In genomic region chr9:136847827-136848392, GRCh38 we compare ENCODE assay signal across 8 cellular contexts. TPM values are rescaled to one million over a fixed set of nuclear protein-coding genes. Genes with fewer than 3 reads are reported as not detected.
A peak's percentile ranks its signal among the peaks of the same experiment; 100 is the strongest.
DNase-seq lines count a peak whose midpoint lies in the region; ATAC-seq and TF ChIP-seq lines count a peak whose summit lies in the region.

No MANE protein-coding gene starts in this region.

- peaks cover 9 to 26% (median 17%) of the 10 kb centered on the region in 11 experiments; a peak in 17 of 22 replicates for H3K36me3 ChIP-seq in BLaER1 treated with 17β-estradiol and CSF1 and Interleukin-3, amounts not matched to agents 10 nM and 100 nM
- peaks cover 0 to 14% of the 10 kb centered on the region in 2 experiments; a peak in 1 of 4 replicates for H3K36me3 ChIP-seq in HCT116 (ENCODE audit: control insufficient read depth in 1 of 2, insufficient read depth in 2 of 2, low read length in 2 of 2)

- RAD21 ChIA-PET in HCT116 (lab: Charles Lee; ENCODE audit: low non-redundant PET in 1 of 2, low total read pairs in 2 of 2, uncharacterized antibody in 2 of 2, unreplicated experiment in 2 of 2): interaction anchor here in 1 of 2 experiments (0.6 to 1.0 kb wide), 2 partner anchors 153 to 187 kb away, joined by 3 read pairs; no protein-coding TSS in a partner anchor

- peaks cover 11% of the 10 kb centered on the region for H3K4me1 Mint-ChIP-seq in activated CD8-positive, alpha-beta T cell treated with anti-CD3 and anti-CD28 coated beads for 36 hours (ENCODE audit: low read depth)

- H2AFZ ChIP-seq in HCT116 (ENCODE audit: low read depth, low read length, poor library complexity, severe bottlenecking): no peak overlapping the region

- POLR2A ChIA-PET in HCT116 (lab: Charles Lee): interaction anchor here (0.6 to 0.9 kb wide), 2 partner anchors 18 to 24 kb away, joined by 3 to 4 read pairs; partner anchors contain the start of gene EDF1
- POLR2A ChIA-PET in activated CD8-positive, alpha-beta T cell treated with anti-CD3 and anti-CD28 coated beads for 36 hours (lab: Charles Lee): interaction anchor here (0.7 to 2.6 kb wide), 10 partner anchors 11 to 145 kb away, joined by 3 to 8 read pairs (median 3); no protein-coding TSS in a partner anchor

- DNase-seq in HCT116 (ENCODE audit: low read depth, low spot score) (peak; percentile 67), NCI-H774 (lab: John Stamatoyannopoulos, UW) (peak; percentile 82), Ammon's horn (ENCODE audit: low spot score) (no peak)
- DNase-seq in activated CD8-positive, alpha-beta T cell treated with anti-CD3 and anti-CD28 coated beads for 36 hours: peak; percentile 95
- peak; percentile 26 for DNase-seq in effector CD8-positive, alpha-beta T cell (lab: John Stamatoyannopoulos, UW)
- DNase-seq in stimulated activated CD8-positive, alpha-beta memory T cell treated with anti-CD3 and anti-CD28 coated beads, Interleukin-4, amount 100 ng/mL, for 4 hours (ENCODE audit: low read depth in 2 of 2, low spot score in 1 of 2): peak; percentile 38 to 51

- peak overlapping the region; percentile 92 for H3K4me3 Mint-ChIP-seq in activated CD8-positive, alpha-beta T cell treated with anti-CD3 and anti-CD28 coated beads for 36 hours

- H3K4me2 ChIP-seq in BLaER1 treated with 17β-estradiol and CSF1 and Interleukin-3, amounts not matched to agents 10 nM and 100 nM: peak overlapping the region; percentile 94 to 100 (median 99)
- H3K4me2 ChIP-seq in HCT116 (ENCODE audit: low read length): peak overlapping the region; percentile 98

- intact Hi-C loops in HCT116 (cut with micrococcal nuclease): loop anchor here (2.0 to 10.0 kb wide), 3 partner anchors 57 to 179 kb away; partner anchors contain the start of genes ABCA2, C8G, FBXW5 and TMEM141
- intact Hi-C loops in activated CD8-positive, alpha-beta T cell treated with anti-CD3 and anti-CD28 coated beads for 36 hours (cut with micrococcal nuclease): loop anchor here (5.0 kb wide), 1 partner anchor 54 kb away; no protein-coding TSS in a partner anchor

- no peak for TF ChIP-seq CTCF in HCT116 (IDR thresholded peaks at IDR 0.05 in 2 of 3, conservative IDR thresholded peaks at IDR 0.05 in 1 of 3; ENCODE audit: borderline replicate concordance in 1 of 3, insufficient read depth in 1 of 3, low read depth in 2 of 3, low read length in 2 of 3)
- TF ChIP-seq CTCF in activated CD8-positive, alpha-beta T cell treated with anti-CD3 and anti-CD28 coated beads for 36 hours (IDR thresholded peaks at IDR 0.05): no peak

- peaks cover 13 to 40% (median 30%) of the 10 kb centered on the region in 11 experiments; a peak in 21 of 22 replicates for H4K20me1 ChIP-seq in BLaER1 treated with 17β-estradiol and CSF1 and Interleukin-3, amounts not matched to agents 10 nM and 100 nM
- H4K20me1 ChIP-seq in HCT116 (ENCODE audit: insufficient read depth): no peaks in the 10 kb centered on the region

- no peak for TF ChIP-seq RAD21 in HCT116 (IDR thresholded peaks at IDR 0.05; ENCODE audit: low read depth)

- ATAC-seq in HCT116: peak; percentile 64
- peak; percentile 34 for ATAC-seq in activated CD8-positive, alpha-beta T cell treated with anti-CD3 and anti-CD28 coated beads for 36 hours

- H3K27me3 Mint-ChIP-seq in activated CD8-positive, alpha-beta T cell treated with anti-CD3 and anti-CD28 coated beads for 36 hours: peaks cover 17% of the 10 kb centered on the region

- peaks cover 0 to 22% (median 9%) of the 10 kb centered on the region in 11 experiments; a peak in 12 of 22 replicates for H3K9me3 ChIP-seq in BLaER1 treated with 17β-estradiol and CSF1 and Interleukin-3, amounts not matched to agents 10 nM and 100 nM (replicated peaks in 1 of 11)
- H3K9me3 ChIP-seq in HCT116 (ENCODE audit: control insufficient read depth in 1 of 2, insufficient read depth in 1 of 2, low read depth in 1 of 2, low read length in 2 of 2) (no peaks in the 10 kb centered on the region), mononuclear cell (ENCODE audit: low read depth, low read length) (no peaks in the 10 kb centered on the region)

- no peaks in the 10 kb centered on the region for H3K9me2 ChIP-seq in HCT116 (ENCODE audit: insufficient read depth)

- peaks cover 16% of the 10 kb centered on the region; the same call in 1 of the 2 replicates for H3K79me2 ChIP-seq in HCT116 (ENCODE audit: insufficient read depth, low read length)

- no TSS peak for BruUV-seq in HCT116 (replicated peaks; lab: Mats Ljungman, UMichigan)

- peaks cover 11% of the 10 kb centered on the region for H3K36me3 Mint-ChIP-seq in activated CD8-positive, alpha-beta T cell treated with anti-CD3 and anti-CD28 coated beads for 36 hours (ENCODE audit: low read depth)

- peak overlapping the region; percentile 68 to 90 (median 81) for H3K9ac ChIP-seq in BLaER1 treated with 17β-estradiol and CSF1 and Interleukin-3, amounts not matched to agents 10 nM and 100 nM
- peak overlapping the region; percentile 96 for H3K9ac ChIP-seq in HCT116 (ENCODE audit: low read length)

- peak overlapping the region; percentile 32 to 86 (median 79); a peak in 21 of 22 replicates for H3K27ac ChIP-seq in BLaER1 treated with 17β-estradiol and CSF1 and Interleukin-3, amounts not matched to agents 10 nM and 100 nM
- H3K27ac ChIP-seq in HCT116 (ENCODE audit: low read depth, low read length): peak overlapping the region; percentile 88

- H3K4me1 ChIP-seq in BLaER1 treated with 17β-estradiol and CSF1 and Interleukin-3, amounts not matched to agents 10 nM and 100 nM: peaks cover 20 to 48% (median 37%) of the 10 kb centered on the region in 10 experiments
- peaks cover 11 to 25% of the 10 kb centered on the region in 2 experiments for H3K4me1 ChIP-seq in HCT116 (ENCODE audit: control insufficient read depth in 1 of 2, insufficient read depth in 2 of 2, low read length in 2 of 2)
- peaks cover 44% of the 10 kb centered on the region for H3K4me1 ChIP-seq in mononuclear cell (ENCODE audit: insufficient read depth, low read length)

- no peaks in the 10 kb centered on the region for H3K9me3 Mint-ChIP-seq in activated CD8-positive, alpha-beta T cell treated with anti-CD3 and anti-CD28 coated beads for 36 hours

- H3K27ac Mint-ChIP-seq in activated CD8-positive, alpha-beta T cell treated with anti-CD3 and anti-CD28 coated beads for 36 hours: peak overlapping the region; percentile 71

- peak overlapping the region; percentile 61 to 94 (median 72) for H3K4me3 ChIP-seq in BLaER1 treated with 17β-estradiol and CSF1 and Interleukin-3, amounts not matched to agents 10 nM and 100 nM
- peak overlapping the region; percentile 85 to 99 for H3K4me3 ChIP-seq in HCT116 (replicated peaks in 1 of 2; ENCODE audit: low read depth in 1 of 2, low read length in 2 of 2)
- peak overlapping the region; percentile 41 for H3K4me3 ChIP-seq in mononuclear cell (ENCODE audit: low read length)

- peak; percentile 81 for TF ChIP-seq POLR2A in HCT116 (IDR thresholded peaks at IDR 0.05; ENCODE audit: borderline replicate concordance, extremely low read depth, insufficient read depth, insufficient read length)

- CTCF ChIA-PET in HCT116 (lab: Charles Lee): interaction anchor here (1.0 to 2.2 kb wide), 4 partner anchors 38 to 187 kb away, joined by 3 to 9 read pairs (median 4); partner anchors contain the start of gene TRAF2
- CTCF ChIA-PET in activated CD8-positive, alpha-beta T cell treated with anti-CD3 and anti-CD28 coated beads for 36 hours (lab: Charles Lee): interaction anchor here (1.0 to 1.6 kb wide), 4 partner anchors 14 to 187 kb away, joined by 3 to 6 read pairs (median 4); no protein-coding TSS in a partner anchor

- peaks cover 21 to 47% (median 42%) of the 10 kb centered on the region in 11 experiments for H3K27me3 ChIP-seq in BLaER1 treated with 17β-estradiol and CSF1 and Interleukin-3, amounts not matched to agents 10 nM and 100 nM
- H3K27me3 ChIP-seq in HCT116 (ENCODE audit: insufficient read depth, low read length) (no peaks in the 10 kb centered on the region), mononuclear cell (ENCODE audit: insufficient read depth, low read length) (peaks cover 22% of the 10 kb centered on the region)

TF ChIP-seq in HCT116, 20 proteins besides CTCF, POLR2A, EP300 and RAD21:
- TF ChIP-seq CEBPB (IDR thresholded peaks at IDR 0.05; ENCODE audit: low read depth) (no peak), YY1 (IDR thresholded peaks at IDR 0.05; ENCODE audit: extremely low read depth, insufficient replicate concordance, low read depth, low read length) (no peak), EZH2 (IDR thresholded peaks at IDR 0.05) (no peak), ZFX (IDR thresholded peaks at IDR 0.05) (peak; percentile 66), TCF7L2 (IDR thresholded peaks at IDR 0.05; ENCODE audit: borderline replicate concordance, extremely low read depth, insufficient read depth, insufficient read length) (peak; percentile 24), POLR2AphosphoS5 (IDR thresholded peaks at IDR 0.05; ENCODE audit: low read depth, low read length) (peak; percentile 70; the same call in 1 of the 2 replicates)

RNA-seq across cellular contexts. Expression of gene PHPT1, which starts 1.3 kb away (rescaled TPM):
- total RNA-seq in HCT116 (2021; ENCODE audit: unreplicated experiment): 148 TPM
- polyA plus RNA-seq in HCT116 (2012): 165 and 168 TPM in 2 replicates
- 100 to 1,000 TPM; 123 to 124 TPM for total RNA-seq in activated CD8-positive, alpha-beta T cell treated with anti-CD3 and anti-CD28 coated beads for 36 hours
- 14.0 TPM for total RNA-seq in mononuclear cell

RNA-seq across cellular contexts. Expression of gene MAMDC4, which starts 4.2 kb away (rescaled TPM):
- total RNA-seq in HCT116 (2021; ENCODE audit: unreplicated experiment) (17.3 TPM), mononuclear cell (0.52 TPM)
- polyA plus RNA-seq in HCT116 (2012): 8.0 and 9.5 TPM in 2 replicates
- 10 to 100 TPM; 18.5 to 19.1 TPM for total RNA-seq in activated CD8-positive, alpha-beta T cell treated with anti-CD3 and anti-CD28 coated beads for 36 hours

RNA-seq across cellular contexts. Expression of gene AJM1, which starts 5.6 kb away (rescaled TPM):
- total RNA-seq in HCT116 (2021; ENCODE audit: unreplicated experiment) (7.1 TPM), mononuclear cell (0.73 TPM)
- 3.8 and 4.0 TPM in 2 replicates for polyA plus RNA-seq in HCT116 (2012)
- total RNA-seq in activated CD8-positive, alpha-beta T cell treated with anti-CD3 and anti-CD28 coated beads for 36 hours: 1 to 10 TPM; 5.8 to 6.4 TPM

RNA-seq across cellular contexts. Expression of gene EDF1, which starts 18.2 kb away (rescaled TPM):
- total RNA-seq in HCT116 (2021; ENCODE audit: unreplicated experiment): 311 TPM
- 465 and 468 TPM in 2 replicates for polyA plus RNA-seq in HCT116 (2012)
- total RNA-seq in activated CD8-positive, alpha-beta T cell treated with anti-CD3 and anti-CD28 coated beads for 36 hours: 100 to 1,000 TPM; 254 to 270 TPM
- total RNA-seq in mononuclear cell: 162 TPM

RNA-seq across cellular contexts. Expression of gene TRAF2, which starts 38.4 kb away (rescaled TPM):
- 28.4 TPM for total RNA-seq in HCT116 (2021; ENCODE audit: unreplicated experiment)
- polyA plus RNA-seq in HCT116 (2012): 13.7 and 13.9 TPM in 2 replicates
- total RNA-seq in activated CD8-positive, alpha-beta T cell treated with anti-CD3 and anti-CD28 coated beads for 36 hours: 10 to 100 TPM; 34.8 to 40.5 TPM
- total RNA-seq in mononuclear cell: 6.4 TPM

Comparison
In these comparisons a context has a peak if more than half of its experiments do, and no peak if none do; other contexts are left out.
1. H3K4me3 ChIP-seq: peak in every context shown above with its lines; median percentile 92 in HCT116; 72 in BLaER1 treated with 17β-estradiol and CSF1 and Interleukin-3, amounts not matched to agents 10 nM and 100 nM; 41 in mononuclear cell.
2. RNA of gene MAMDC4, which starts 4.2 kb away (total RNA-seq): 18.5 to 19.1 TPM in activated CD8-positive, alpha-beta T cell treated with anti-CD3 and anti-CD28 coated beads for 36 hours and 17.3 TPM in HCT116 (single experiment); 0.52 TPM in mononuclear cell (single experiment); every median in the first group is over 10 times any median in the second.